8 cellular contexts compared by ENCODE assay signal in the genomic region with DNA sequence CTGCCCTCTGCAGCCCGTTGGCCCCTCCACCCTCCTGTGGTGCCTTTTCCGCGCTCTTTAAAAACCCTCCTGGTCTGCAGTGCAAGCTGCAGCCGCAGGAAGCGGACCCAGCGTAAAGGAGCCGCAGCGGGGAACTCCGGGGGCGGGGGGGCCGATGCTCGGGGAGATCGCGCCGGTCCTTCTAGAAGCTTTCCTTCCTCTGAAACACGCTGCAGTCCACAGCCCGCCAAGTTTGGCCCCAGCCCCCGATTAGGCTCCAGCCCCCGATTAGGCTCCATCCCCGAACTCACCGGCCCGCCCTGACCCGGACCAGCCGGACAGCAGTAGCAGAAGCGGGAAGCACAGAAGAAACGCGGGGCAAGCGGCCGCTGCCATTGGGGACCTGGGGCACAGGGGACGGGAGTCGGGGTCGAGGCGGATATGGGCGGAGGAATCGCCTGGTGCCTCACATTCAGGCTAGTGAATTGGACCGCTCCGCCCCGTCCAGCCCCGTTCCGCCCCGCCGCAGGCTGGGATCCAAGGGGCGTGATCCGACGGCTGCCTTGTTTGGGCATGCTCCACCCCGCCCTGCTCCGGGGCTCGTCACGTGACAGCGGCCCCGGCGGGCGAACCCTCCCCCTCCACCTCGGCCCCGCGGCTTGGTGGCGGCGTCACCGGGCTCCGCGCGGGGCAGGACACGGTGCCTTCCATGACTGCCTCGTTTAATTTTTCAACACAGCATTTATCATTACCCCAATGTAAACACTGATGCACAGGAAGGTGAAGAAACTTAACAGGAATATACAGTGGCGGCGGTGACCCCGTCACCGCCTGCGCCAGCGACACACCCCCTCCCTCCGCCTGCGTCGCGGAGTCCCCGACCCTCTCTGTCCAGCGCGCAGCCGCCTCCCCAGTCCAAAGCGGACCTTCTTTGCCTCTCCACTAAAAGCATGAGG. TPM values are rescaled to one million over a fixed set of nuclear protein-coding genes. Genes with fewer than 3 reads are reported as not detected.
DNase-seq lines count a peak whose midpoint lies in the region; ATAC-seq and TF ChIP-seq lines count a peak whose summit lies in the region.

No MANE protein-coding gene starts in this region.

- intact Hi-C loops in CD4-positive, alpha-beta T cell (cut with DNase I, micrococcal nuclease) = loop anchor here (5.0 to 10.0 kb wide), 3 partner anchors 43 to 440 kb away; a partner anchor contains a TSS

- H3K27me3 Mint-ChIP-seq in CD4-positive, alpha-beta T cell = peaks cover 24% of the 10 kb centered on the region
- peaks cover 9% of the 10 kb centered on the region for H3K27me3 Mint-ChIP-seq in memory B cell

- DNase-seq in CD4-positive, alpha-beta T cell = peak; percentile 65 to 88 (median 82)
- peak; percentile 97 for DNase-seq in HPDE6-E6E7 (ENCODE audit: extremely low spot score)
- DNase-seq in NK-92 (lab: John Stamatoyannopoulos, UW; ENCODE audit: unreplicated experiment) = peak; percentile 67
- DNase-seq in activated CD8-positive, alpha-beta memory T cell treated with anti-CD3 and anti-CD28 coated beads for 1 hour (ENCODE audit: extremely low read depth in 1 of 2, low read depth in 1 of 2) = peak; percentile 68 to 83
- peak; percentile 85 to 90 (median 85) for DNase-seq in effector memory CD4-positive, alpha-beta T cell
- peak; percentile 85 to 86 for DNase-seq in memory B cell (ENCODE audit: low spot score in 2 of 2)
- DNase-seq in stimulated activated CD4-positive, alpha-beta T cell treated with anti-CD3 and anti-CD28 coated beads, TNF-alpha, amount 100 ng/mL, for 4 hours (ENCODE audit: low read depth in 3 of 3) = peak; percentile 74 to 80 (median 75)

- peaks cover 29% of the 10 kb centered on the region for H3K4me1 Mint-ChIP-seq in CD4-positive, alpha-beta T cell (ENCODE audit: low read depth)
- peaks cover 29% of the 10 kb centered on the region for H3K4me1 Mint-ChIP-seq in memory B cell

- no peaks in the 10 kb centered on the region for H3K36me3 Mint-ChIP-seq in CD4-positive, alpha-beta T cell (ENCODE audit: low read depth)
- peaks cover 3% of the 10 kb centered on the region for H3K36me3 Mint-ChIP-seq in memory B cell

- H3K4me3 Mint-ChIP-seq in CD4-positive, alpha-beta T cell = peak overlapping the region; percentile 87
- peak overlapping the region; percentile 97 for H3K4me3 Mint-ChIP-seq in memory B cell

- no peak for TF ChIP-seq CTCF in CD4-positive, alpha-beta T cell (IDR thresholded peaks at IDR 0.05)

- no peaks in the 10 kb centered on the region for H3K9me3 Mint-ChIP-seq in CD4-positive, alpha-beta T cell
- peaks cover 3% of the 10 kb centered on the region for H3K9me3 Mint-ChIP-seq in memory B cell

- peaks cover 20% of the 10 kb centered on the region for H3K4me1 ChIP-seq in effector memory CD4-positive, alpha-beta T cell (ENCODE audit: control insufficient read depth, insufficient read depth, low read length, poor library complexity, severe bottlenecking)

- POLR2A ChIA-PET in CD4-positive, alpha-beta T cell (lab: Charles Lee) = no interaction called here

- CTCF ChIA-PET in CD4-positive, alpha-beta T cell (lab: Charles Lee) = interaction anchor here (0.7 kb wide), 1 partner anchor 12 kb away, joined by 3 read pairs; no protein-coding TSS in a partner anchor

- peak; percentile 77 for ATAC-seq in CD4-positive, alpha-beta T cell (ENCODE audit: poor library complexity)
- ATAC-seq in GM19455 (IDR thresholded peaks at IDR 0.05; ENCODE audit: unreplicated experiment) (peak; percentile 69), memory B cell (ENCODE audit: low read depth) (peak; percentile 66)

- H3K4me3 ChIP-seq in effector memory CD4-positive, alpha-beta T cell (ENCODE audit: insufficient read depth, low read depth, low read length, poor library complexity, severe bottlenecking) = peak overlapping the region; percentile 90

- no peaks in the 10 kb centered on the region for H3K9me3 ChIP-seq in CD4-positive, alpha-beta T cell (ENCODE audit: control insufficient read depth, low read length)
- H3K9me3 ChIP-seq in effector memory CD4-positive, alpha-beta T cell (ENCODE audit: control insufficient read depth, low read length) = no peaks in the 10 kb centered on the region

- peaks cover 15% of the 10 kb centered on the region for H3K27me3 ChIP-seq in CD4-positive, alpha-beta T cell (ENCODE audit: control insufficient read depth, insufficient read depth, low read length)
- H3K27me3 ChIP-seq in effector memory CD4-positive, alpha-beta T cell (replicated peaks; ENCODE audit: control insufficient read depth, insufficient read depth, low read length, poor library complexity, severe bottlenecking) = no peaks in the 10 kb centered on the region

- H3K27ac Mint-ChIP-seq in CD4-positive, alpha-beta T cell = peak overlapping the region; percentile 74
- peak overlapping the region; percentile 99 for H3K27ac Mint-ChIP-seq in memory B cell

- H3K27ac ChIP-seq in CD4-positive, alpha-beta T cell (ENCODE audit: low read depth, low read length) = peak overlapping the region; percentile 75
- peak overlapping the region; percentile 87 for H3K27ac ChIP-seq in effector memory CD4-positive, alpha-beta T cell (ENCODE audit: insufficient read depth, low read length, poor library complexity, severe bottlenecking)

- no peaks in the 10 kb centered on the region for H3K36me3 ChIP-seq in effector memory CD4-positive, alpha-beta T cell (ENCODE audit: control insufficient read depth, insufficient read depth, low read length)

RNA-seq across cellular contexts. Expression of a gene that starts 20.3 kb away (rescaled TPM):
- not detected for total RNA-seq in CD4-positive, alpha-beta T cell

RNA-seq across cellular contexts. Expression of a gene that starts 41.3 kb away (rescaled TPM):
- total RNA-seq in CD4-positive, alpha-beta T cell = under 1 TPM; 0.08 to 0.14 TPM

Comparison
In these comparisons a context has a peak if more than half of its experiments do, and no peak if none do; other contexts are left out.
1. Peak in every context shown above with its lines: DNase-seq, ATAC-seq, H3K4me3 ChIP-seq and H3K27ac ChIP-seq.